Comparison of ENCODE assay signal across 27 cellular contexts in genomic region chr10:110591760-110592159, GRCh38.
"Had no signal": no experiment of that assay in that cellular context is flagged by ENCODE, and none has a peak within 500 bp of the region (broad histone marks: within the 10 kb centered on the region; RNA-seq: fewer than 3 reads in every experiment).

No MANE protein-coding gene starts in this region.

- H3K4me1 Mint-ChIP-seq: endodermal cell, mesothelial cell of epicardium had no signal

- H3K9me3 Mint-ChIP-seq: dendritic cell treated with granulocyte-macrophage colony-stimulating factor and Interleukin-4, amounts not matched to agents 40 ng/mL and 50 ng/mL, for 4 days; effector memory CD8-positive, alpha-beta T cell; endodermal cell; mesothelial cell of epicardium had no signal

- H3K4me3 ChIP-seq: colonic mucosa, esophagus squamous epithelium, gastrocnemius medialis, heart right ventricle, left lung, lower lobe of right lung, mucosa of descending colon had no signal

- FAIRE-seq: endometrium, islet of Langerhans, keratinocyte had no signal

- H3K4me1 ChIP-seq: colonic mucosa, esophagus squamous epithelium, gastrocnemius medialis, heart right ventricle, left lung, lower lobe of right lung had no signal

- H3K9me3 ChIP-seq: colonic mucosa, esophagus squamous epithelium, gastrocnemius medialis, heart right ventricle, left lung, lower lobe of right lung, mucosa of descending colon had no signal

- DNase-seq: colonic mucosa; cortex of kidney; effector CD8-positive, alpha-beta T cell; effector memory CD8-positive, alpha-beta T cell; endodermal cell; erythroblast; esophagus squamous epithelium; foreskin fibroblast; foreskin melanocyte; gastrocnemius medialis; glutamatergic neuron; head of caudate nucleus; heart right ventricle; hippocampal formation; left cardiac atrium; left lung; left ventricle myocardium superior; lower lobe of right lung; mesenchymal stem cell; mucosa of descending colon had no signal

- H3K27me3 ChIP-seq: colonic mucosa, esophagus squamous epithelium, gastrocnemius medialis, heart right ventricle, left lung had no signal

- H3K4me3 Mint-ChIP-seq: dendritic cell treated with granulocyte-macrophage colony-stimulating factor and Interleukin-4, amounts not matched to agents 40 ng/mL and 50 ng/mL, for 4 days; effector memory CD8-positive, alpha-beta T cell; endodermal cell; mesothelial cell of epicardium had no signal

- H3K27ac ChIP-seq: colonic mucosa, epithelial cell of prostate, esophagus squamous epithelium, gastrocnemius medialis, heart right ventricle, left lung, lower lobe of right lung had no signal

- H3K27ac Mint-ChIP-seq: dendritic cell treated with granulocyte-macrophage colony-stimulating factor and Interleukin-4, amounts not matched to agents 40 ng/mL and 50 ng/mL, for 4 days; effector memory CD8-positive, alpha-beta T cell; endodermal cell; mesothelial cell of epicardium had no signal

- H3K27me3 Mint-ChIP-seq: dendritic cell treated with granulocyte-macrophage colony-stimulating factor and Interleukin-4, amounts not matched to agents 40 ng/mL and 50 ng/mL, for 4 days; effector memory CD8-positive, alpha-beta T cell had no signal

- ATAC-seq: effector memory CD8-positive, alpha-beta T cell; esophagus mucosa; gastrocnemius medialis; heart right ventricle; left cardiac atrium; left lung; left ventricle myocardium superior; lower lobe of right lung; mucosa of descending colon had no signal
